In genomic region chrX:38327775-38328081, GRCh38 we compare ENCODE assay signal across 8 cellular contexts.
DNase-seq lines count a peak whose midpoint lies in the region; ATAC-seq, FAIRE-seq and TF ChIP-seq lines count a peak whose summit lies in the region.

No MANE protein-coding gene starts in this region.

- DNase-seq in choroid plexus epithelial cell (ENCODE audit: low read depth): no peak
- DNase-seq in skeletal muscle cell (ENCODE audit: low read depth): no peak
- DNase-seq in D721Med (ENCODE audit: insufficient read length, low spot score): no peak
- DNase-seq in HUDEP-2 (lab: John Stamatoyannopoulos, UW; ENCODE audit: unreplicated experiment in 76 of 76): no peak
- no peak for DNase-seq in NCI-H2081 (lab: John Stamatoyannopoulos, UW)

- peak overlapping the region; percentile 31; the same call in 1 of the 2 replicates for H3K4me2 ChIP-seq in KMS-11

- no peak overlapping the region for H3K27ac ChIP-seq in KMS-11

- peak overlapping the region; percentile 85; the same call in 1 of the 2 replicates for H3K9ac ChIP-seq in KMS-11

- no peaks in the 10 kb centered on the region for H4K20me1 ChIP-seq in KMS-11 (ENCODE audit: insufficient read depth)

- ATAC-seq in GM18517 (IDR thresholded peaks at IDR 0.05; ENCODE audit: unreplicated experiment): peak; percentile 17
- ATAC-seq in GM21619 (IDR thresholded peaks at IDR 0.05; ENCODE audit: unreplicated experiment): no peak

- peak overlapping the region; percentile 80 for H2AFZ ChIP-seq in KMS-11 (ENCODE audit: low read depth)

- H3K79me2 ChIP-seq in KMS-11 (ENCODE audit: insufficient read depth, low read depth): no peaks in the 10 kb centered on the region

- TF ChIP-seq CTCF in KMS-11 (conservative IDR thresholded peaks at IDR 0.05; ENCODE audit: low read depth, low read length) (peak; percentile 20; the same call in 1 of the 2 replicates), choroid plexus epithelial cell (conservative IDR thresholded peaks at IDR 0.05; ENCODE audit: low read depth, low read length) (no peak), D721Med (IDR thresholded peaks at IDR 0.05; ENCODE audit: insufficient read depth, missing control alignments) (no peak)

- no peaks in the 10 kb centered on the region for H3K36me3 ChIP-seq in KMS-11 (ENCODE audit: insufficient read depth)

- H3K4me1 ChIP-seq in KMS-11 (ENCODE audit: low read depth, poor library complexity, severe bottlenecking): no peaks in the 10 kb centered on the region

- H3K27me3 ChIP-seq in KMS-11 (ENCODE audit: insufficient read depth, low read depth): no peaks in the 10 kb centered on the region

- H3K4me3 ChIP-seq in KMS-11 (IDR thresholded peaks at IDR 0.05; ENCODE audit: insufficient read depth, low read depth, low read length): no peak overlapping the region
- peak overlapping the region; percentile 29 for H3K4me3 ChIP-seq in choroid plexus epithelial cell (ENCODE audit: low read depth, low read length)
- peak overlapping the region; percentile 66 for H3K4me3 ChIP-seq in skeletal muscle cell (ENCODE audit: low read depth, low read length)

- FAIRE-seq in D721Med (lab: Jason Lieb, UNC): no peak
